ENCODE assay signal across 1 cellular context in genomic region chr5:1004598-1005361, GRCh38.
TF ChIP-seq lines count a peak whose summit lies in the region.

No MANE protein-coding gene starts in this region.

TF ChIP-seq in H1, 55 proteins besides CTCF, POLR2A, EP300 and RAD21 (continued from another document):
- TF ChIP-seq USF2 (IDR thresholded peaks at IDR 0.05; ENCODE audit: low read length), result no peak
- TF ChIP-seq JUND (IDR thresholded peaks at IDR 0.05; ENCODE audit: low read length), result no peak
- no peak for TF ChIP-seq CHD7 (IDR thresholded peaks at IDR 0.05; ENCODE audit: insufficient replicate concordance, low read length)
- TF ChIP-seq EZH2 (IDR thresholded peaks at IDR 0.05; ENCODE audit: low read depth, low read length, severe bottlenecking), result peak; percentile 55
- TF ChIP-seq CBX8 (IDR thresholded peaks at IDR 0.05; ENCODE audit: borderline replicate concordance, low read depth, low read length), result no peak
- TF ChIP-seq EGR1 (IDR thresholded peaks at IDR 0.05; ENCODE audit: borderline replicate concordance, low read depth, low read length), result no peak
- TF ChIP-seq JUN (IDR thresholded peaks at IDR 0.05; ENCODE audit: low read depth, low read length), result no peak
- no peak for TF ChIP-seq SP1 (IDR thresholded peaks at IDR 0.05; ENCODE audit: low read depth, low read length)
- no peak for TF ChIP-seq CEBPB (IDR thresholded peaks at IDR 0.05; ENCODE audit: low read depth, low read length)
- no peak for TF ChIP-seq HDAC6 (IDR thresholded peaks at IDR 0.05; ENCODE audit: low read depth, low read length)
- no peak for TF ChIP-seq PHF8 (conservative IDR thresholded peaks at IDR 0.05; ENCODE audit: low read depth, low read length)
- 0 out of 2 replicates have a peak, but pooled peaks have one; percentile 16 for TF ChIP-seq BACH1 (IDR thresholded peaks at IDR 0.05; ENCODE audit: low read length)
- TF ChIP-seq SP2 (IDR thresholded peaks at IDR 0.05; ENCODE audit: low read length), result no peak
- no peak for TF ChIP-seq RXRA (IDR thresholded peaks at IDR 0.05; ENCODE audit: insufficient read depth, low read depth, low read length)
- no peak for TF ChIP-seq CREB1 (IDR thresholded peaks at IDR 0.05)
- no peak for TF ChIP-seq ZNF274 (IDR thresholded peaks at IDR 0.05; ENCODE audit: borderline replicate concordance, extremely low read depth, low read length)
- TF ChIP-seq CHD2 (IDR thresholded peaks at IDR 0.05; ENCODE audit: low read length), result no peak
- no peak for TF ChIP-seq SIN3A (conservative IDR thresholded peaks at IDR 0.05 in 1 of 2, IDR thresholded peaks at IDR 0.05 in 1 of 2; ENCODE audit: low read depth in 1 of 2, low read length in 2 of 2)
- TF ChIP-seq HDAC2 (IDR thresholded peaks at IDR 0.05; ENCODE audit: borderline replicate concordance in 1 of 2, low read depth in 2 of 2, low read length in 2 of 2), result 0 out of 4 replicates have a peak, but pooled peaks of 1 of the 2 experiments have one; percentile 12
- no peak for TF ChIP-seq TEAD4 (IDR thresholded peaks at IDR 0.05; ENCODE audit: low read depth, low read length)
TF ChIP-seq in H1: peak in this region for 6.
